11 cellular contexts compared by ENCODE assay signal in the genomic region with DNA sequence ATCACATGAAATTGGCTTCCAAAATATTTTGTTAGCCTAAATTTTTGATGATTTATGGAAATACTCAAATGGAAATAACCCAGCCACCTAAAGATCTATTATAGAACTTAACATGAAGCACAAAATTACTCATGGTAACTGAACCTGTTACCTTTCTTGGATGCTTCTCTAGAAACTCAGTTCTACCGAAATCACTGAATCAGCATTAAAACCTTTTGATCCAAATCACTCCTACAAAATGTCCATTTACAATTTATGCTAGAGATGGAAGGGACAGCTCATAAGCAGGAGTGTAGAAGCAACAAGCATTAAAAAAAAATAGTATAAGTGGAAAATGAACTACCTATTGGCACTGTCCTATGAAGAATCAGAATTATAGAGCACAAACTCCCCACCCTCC. TPM values are rescaled to one million over a fixed set of nuclear protein-coding genes. Genes with fewer than 3 reads are reported as not detected.
DNase-seq lines count a peak whose midpoint lies in the region; ATAC-seq, FAIRE-seq and TF ChIP-seq lines count a peak whose summit lies in the region.
"Had no signal": no experiment of that assay in that cellular context is flagged by ENCODE, and none has a peak within 500 bp of the region (broad histone marks: within the 10 kb centered on the region; RNA-seq: fewer than 3 reads in every experiment).

No MANE protein-coding gene starts in this region.

- ATAC-seq in T-cell (replicated peaks in 1 of 4), result no peak
- ATAC-seq: Panc1 had no signal

- TF ChIP-seq CTCF in MCF 10A (IDR thresholded peaks at IDR 0.05; ENCODE audit: unreplicated experiment) (no peak), breast epithelium (IDR thresholded peaks at IDR 0.05) (no peak), type B pancreatic cell (conservative IDR thresholded peaks at IDR 0.05) (no peak)

- H3K4me3 Mint-ChIP-seq in MCF 10A (ENCODE audit: unreplicated experiment), result peak overlapping the region; percentile 99
- H3K4me3 Mint-ChIP-seq in T-cell, result peak overlapping the region; percentile 18 to 64 (median 34)
- H3K4me3 Mint-ChIP-seq in type B pancreatic cell, result peak overlapping the region; percentile 80

- no peak for FAIRE-seq in urothelium cell line (lab: Jason Lieb, UNC)

- TF ChIP-seq POLR2A in breast epithelium (IDR thresholded peaks at IDR 0.05), result no peak

- CTCF ChIA-PET in MCF 10A (lab: Yijun Ruan, JAX), result interaction anchor here (0.6 to 4.3 kb wide), 10 partner anchors 9 to 527 kb away, joined by 3 to 38 read pairs (median 6); no protein-coding TSS in a partner anchor
- CTCF ChIA-PET in T-cell (lab: Charles Lee), result interaction anchor here (0.9 to 1.6 kb wide), 7 partner anchors 11 to 33 kb away, joined by 3 to 4 read pairs (median 3); no protein-coding TSS in a partner anchor

- H3K4me1 Mint-ChIP-seq in MCF 10A (ENCODE audit: insufficient read depth, unreplicated experiment), result peaks cover 5% of the 10 kb centered on the region
- H3K4me1 Mint-ChIP-seq in T-cell, result peaks cover 72 to 75% (median 73%) of the 10 kb centered on the region in 3 donors
- peaks cover 20% of the 10 kb centered on the region for H3K4me1 Mint-ChIP-seq in type B pancreatic cell (ENCODE audit: unreplicated experiment)

- H3K9ac ChIP-seq in iPS-18a (ENCODE audit: low read length), result no peak overlapping the region

- no peaks in the 10 kb centered on the region for H3K36me3 ChIP-seq in breast epithelium
- H3K36me3 ChIP-seq in iPS-18a (ENCODE audit: control insufficient read depth, low read depth, low read length), result peaks cover 46% of the 10 kb centered on the region
- H3K36me3 ChIP-seq in H7 (replicated peaks; ENCODE audit: control insufficient read depth, insufficient read depth, low read length), result peaks cover 9% of the 10 kb centered on the region

- H3K27me3 ChIP-seq in breast epithelium (no peaks in the 10 kb centered on the region), iPS-18a (ENCODE audit: control insufficient read depth, insufficient read depth, low read length) (no peaks in the 10 kb centered on the region), H7 (ENCODE audit: control insufficient read depth, insufficient read depth, low read length) (no peaks in the 10 kb centered on the region)
- H3K27me3 ChIP-seq: testis had no signal

- BruUV-seq in MCF 10A (replicated peaks; lab: Mats Ljungman, UMichigan), result no TSS peak

- peaks cover 46% of the 10 kb centered on the region for H3K36me3 Mint-ChIP-seq in MCF 10A (ENCODE audit: insufficient read depth, unreplicated experiment)
- peaks cover 36% of the 10 kb centered on the region for H3K36me3 Mint-ChIP-seq in T-cell
- peaks cover 39% of the 10 kb centered on the region for H3K36me3 Mint-ChIP-seq in type B pancreatic cell

- POLR2A ChIA-PET in MCF 10A (lab: Yijun Ruan, JAX), result interaction anchor here (0.6 to 4.7 kb wide), 11 partner anchors 9 to 546 kb away, joined by 3 to 40 read pairs (median 6); no protein-coding TSS in a partner anchor
- POLR2A ChIA-PET in T-cell (lab: Charles Lee), result interaction anchor here (0.6 to 0.7 kb wide), 3 partner anchors 11 to 531 kb away, joined by 4 to 13 read pairs (median 10); no protein-coding TSS in a partner anchor

- H3K9me3 ChIP-seq in breast epithelium, result no peaks in the 10 kb centered on the region
- H3K9me3 ChIP-seq in iPS-18a (ENCODE audit: control insufficient read depth, low read depth, low read length), result no peaks in the 10 kb centered on the region
- H3K9me3 ChIP-seq: testis had no signal

- no peak overlapping the region for H3K27ac Mint-ChIP-seq in MCF 10A (ENCODE audit: low read depth, unreplicated experiment)
- H3K27ac Mint-ChIP-seq in T-cell, result peak overlapping the region in 1 of 2 donors; percentile 12
- H3K27ac Mint-ChIP-seq in type B pancreatic cell, result no peak overlapping the region

- H3K27ac ChIP-seq in breast epithelium, result no peak overlapping the region
- no peak overlapping the region for H3K27ac ChIP-seq in iPS-18a (ENCODE audit: low read length)
- H3K27ac ChIP-seq: testis had no signal

- intact Hi-C loops in MCF 10A (cut with micrococcal nuclease), result loop anchor here (5.0 kb wide), 1 partner anchor 207 kb away; no protein-coding TSS in a partner anchor
- intact Hi-C loops in breast epithelium (cut with DNase I; ENCODE audit: low total_unique reads), result no loop called here

- H3K4me1 ChIP-seq in breast epithelium (peaks cover 0 to 17% of the 10 kb centered on the region in 2 donors), iPS-18a (ENCODE audit: control insufficient read depth, low read depth, low read length) (peaks cover 9% of the 10 kb centered on the region)

- no peaks in the 10 kb centered on the region for H3K27me3 Mint-ChIP-seq in MCF 10A (ENCODE audit: insufficient read depth, unreplicated experiment)
- H3K27me3 Mint-ChIP-seq in T-cell, result no peaks in the 10 kb centered on the region
- no peaks in the 10 kb centered on the region for H3K27me3 Mint-ChIP-seq in type B pancreatic cell

- H3K4me3 ChIP-seq in breast epithelium (no peak overlapping the region), iPS-18a (ENCODE audit: low read length) (peak overlapping the region; percentile 100), H7 (ENCODE audit: insufficient read depth, low read depth, low read length) (no peak overlapping the region)
- H3K4me3 ChIP-seq: testis had no signal

- no peak for DNase-seq in MCF 10A (ENCODE audit: unreplicated experiment)
- DNase-seq in breast epithelium (ENCODE audit: low spot score in 2 of 2), result no peak
- no peak for DNase-seq in T-cell
- no peak for DNase-seq in type B pancreatic cell (ENCODE audit: extremely low spot score, unreplicated experiment)
- no peak for DNase-seq in H7
- no peak for DNase-seq in urothelium cell line (ENCODE audit: low spot score)
- no peak for DNase-seq in DMS79 (lab: John Stamatoyannopoulos, UW)
- DNase-seq: activated gamma-delta T cell treated with Interleukin-2 at 50 U/mL for 16 hours, testis had no signal

- H3K9me3 Mint-ChIP-seq in MCF 10A (ENCODE audit: unreplicated experiment) (no peaks in the 10 kb centered on the region), T-cell (no peaks in the 10 kb centered on the region), type B pancreatic cell (no peaks in the 10 kb centered on the region)

RNA-seq across cellular contexts. Expression of a gene that starts 2.1 kb away (rescaled TPM):
- total RNA-seq in MCF 10A (2022), result 140 and 147 TPM in 2 replicates
- 100 to 1,000 TPM in 2 of 3 donors, 10 to 100 TPM in 1; 81.8 to 131 (median 107) TPM for total RNA-seq in breast epithelium
- total RNA-seq in T-cell, result 100 to 1,000 TPM; 101 to 124 (median 106) TPM
- 93.7 and 119 TPM in 2 replicates for total RNA-seq in type B pancreatic cell (ENCODE audit: low replicate concordance)
- 157 and 261 TPM in 2 replicates for total RNA-seq in H7 (2014; rRNA removed; shearing (Covaris generic))

RNA-seq across cellular contexts. Expression of a gene that starts 3.3 kb away (rescaled TPM):
- total RNA-seq in MCF 10A (2022), result 18.9 and 23.7 TPM in 2 replicates
- 10 to 100 TPM; 16.6 to 28.4 (median 25.9) TPM for total RNA-seq in breast epithelium
- total RNA-seq in T-cell, result 10 to 100 TPM; 13.2 to 17.6 (median 15.7) TPM
- 20.8 and 26.6 TPM in 2 replicates for total RNA-seq in type B pancreatic cell (ENCODE audit: low replicate concordance)
- total RNA-seq in H7 (2014; rRNA removed; shearing (Covaris generic)), result 52.8 and 54.9 TPM in 2 replicates

Comparison
In these comparisons a context has a peak if more than half of its experiments do, and no peak if none do; other contexts are left out.
1. H3K4me3 Mint-ChIP-seq: peak in every context shown above with its lines; median percentile 99 in MCF 10A; 80 in type B pancreatic cell; 34 in T-cell.